In genomic region chr10:89115876-89116627, GRCh38 we compare ENCODE assay signal across 13 cellular contexts.
A peak's percentile ranks its signal among the peaks of the same experiment; 100 is the strongest.
DNase-seq lines count a peak whose midpoint lies in the region; ATAC-seq, FAIRE-seq and TF ChIP-seq lines count a peak whose summit lies in the region.
"Had no signal": no experiment of that assay in that cellular context is flagged by ENCODE, and none has a peak within 500 bp of the region (broad histone marks: within the 10 kb centered on the region; RNA-seq: fewer than 3 reads in every experiment).

No MANE protein-coding gene starts in this region.

- TF ChIP-seq POLR2A in IMR-90 (IDR thresholded peaks at IDR 0.05; ENCODE audit: low read depth, low read length) = no peak
- no peak for TF ChIP-seq POLR2A in K562 (conservative IDR thresholded peaks at IDR 0.05)

- BruUV-seq in IMR-90 (replicated peaks; lab: Mats Ljungman, UMichigan) (no TSS peak), K562 (replicated peaks; lab: Mats Ljungman, UMichigan) (no TSS peak)

- no peak overlapping the region; the same call in 1 of the 2 replicates for H4K5ac ChIP-seq in IMR-90 (ENCODE audit: low read depth, low read length)

- no peak for TF ChIP-seq EP300 in K562 (IDR thresholded peaks at IDR 0.05; ENCODE audit: low read length)

- no peaks in the 10 kb centered on the region for H3K9me3 Mint-ChIP-seq in activated CD8-positive, alpha-beta T cell treated with anti-CD3 and anti-CD28 coated beads, Interleukin-2, amount 10 ng/mL, durations not matched to agents 7 days and 5 days (ENCODE audit: insufficient read depth)

- no peak for FAIRE-seq in K562 (lab: Jason Lieb, UNC)
- FAIRE-seq: GM12878 had no signal

- no peaks in the 10 kb centered on the region for H3K79me2 ChIP-seq in K562 (ENCODE audit: control insufficient read depth, insufficient read depth, low read length)

- no peaks in the 10 kb centered on the region for H4K20me1 ChIP-seq in IMR-90 (ENCODE audit: insufficient read depth, low read length)
- H4K20me1 ChIP-seq in K562 (replicated peaks; ENCODE audit: control insufficient read depth, insufficient read depth, low read length) = no peaks in the 10 kb centered on the region

- no peaks in the 10 kb centered on the region for H3K4me1 Mint-ChIP-seq in activated CD8-positive, alpha-beta T cell treated with anti-CD3 and anti-CD28 coated beads, Interleukin-2, amount 10 ng/mL, durations not matched to agents 7 days and 5 days (ENCODE audit: low read depth)

- dilution Hi-C loops in IMR-90 (cut with HindIII; ENCODE audit: low sequenced_read_pairs, unreplicated experiment) = no loop called here

- H2BK20ac ChIP-seq in IMR-90 (ENCODE audit: low read depth, low read length) = peak overlapping the region; percentile 60; the same call in 1 of the 2 replicates

- peak overlapping the region; percentile 56; the same call in 1 of the 2 replicates for H2BK120ac ChIP-seq in IMR-90 (ENCODE audit: low read depth, low read length)

- peak; percentile 60 for ATAC-seq in IMR-90 (ENCODE audit: low read depth)
- ATAC-seq in K562 = no peak
- ATAC-seq in GM18861 (IDR thresholded peaks at IDR 0.05; ENCODE audit: unreplicated experiment) = no peak
- no peak for ATAC-seq in activated CD8-positive, alpha-beta T cell treated with anti-CD3 and anti-CD28 coated beads, Interleukin-2, amount 10 ng/mL, durations not matched to agents 7 days and 5 days
- ATAC-seq: GM12878 had no signal

- H3K14ac ChIP-seq in IMR-90 (replicated peaks; ENCODE audit: low read depth, low read length) = no peak overlapping the region

- no peak overlapping the region for H3K23ac ChIP-seq in IMR-90 (ENCODE audit: low read depth, low read length)

- H3K9me1 ChIP-seq in IMR-90 (ENCODE audit: insufficient read depth, low read length) = peaks cover 4% of the 10 kb centered on the region; the same call in 1 of the 2 replicates
- H3K9me1 ChIP-seq in K562 (ENCODE audit: control insufficient read depth, insufficient read depth, low read length) = no peaks in the 10 kb centered on the region

- H3K79me1 ChIP-seq in IMR-90 (ENCODE audit: low read depth in 1 of 2, low read length in 2 of 2) = no peaks in the 10 kb centered on the region

- H3K27ac ChIP-seq in IMR-90 (ENCODE audit: insufficient read depth, low read length) (no peak overlapping the region), K562 (ENCODE audit: extremely low read depth, low read depth, low read length) (no peak overlapping the region), WERI-Rb-1 (no peak overlapping the region)
- H3K27ac ChIP-seq: suprapubic skin had no signal

- H3K18ac ChIP-seq in IMR-90 (ENCODE audit: low read depth, low read length) = peak overlapping the region; percentile 91; the same call in 1 of the 2 replicates

- H3K27me3 Mint-ChIP-seq in activated CD8-positive, alpha-beta T cell treated with anti-CD3 and anti-CD28 coated beads, Interleukin-2, amount 10 ng/mL, durations not matched to agents 7 days and 5 days (ENCODE audit: low read depth) = peaks cover 23% of the 10 kb centered on the region

- H3K36me3 ChIP-seq in IMR-90 (ENCODE audit: control insufficient read depth, insufficient read depth, low read length) = no peaks in the 10 kb centered on the region
- H3K36me3 ChIP-seq in K562 (ENCODE audit: control insufficient read depth, insufficient read depth, low read length) = no peaks in the 10 kb centered on the region
- H3K36me3 ChIP-seq in kidney epithelial cell (ENCODE audit: control insufficient read depth, insufficient read depth, low read length) = no peaks in the 10 kb centered on the region
- no peaks in the 10 kb centered on the region for H3K36me3 ChIP-seq in WERI-Rb-1
- H3K36me3 ChIP-seq: suprapubic skin had no signal

- no peak for TF ChIP-seq RAD21 in IMR-90 (IDR thresholded peaks at IDR 0.05; ENCODE audit: low read length)
- no peak for TF ChIP-seq RAD21 in K562 (CRISPR knock-in tag; conservative IDR thresholded peaks at IDR 0.05 in 1 of 2, IDR thresholded peaks at IDR 0.05 in 1 of 2)

- peak overlapping the region; percentile 49; the same call in 1 of the 2 replicates for H3K4me2 ChIP-seq in IMR-90 (ENCODE audit: low read depth, low read length)
- H3K4me2 ChIP-seq in K562 (ENCODE audit: insufficient read depth, low read length) = no peak overlapping the region

- H3K4me3 ChIP-seq in IMR-90 (ENCODE audit: insufficient read depth, low read depth, low read length) = no peak overlapping the region
- H3K4me3 ChIP-seq in K562 = no peak overlapping the region
- no peak overlapping the region for H3K4me3 ChIP-seq in kidney epithelial cell (ENCODE audit: low read depth, low read length)
- H3K4me3 ChIP-seq in WERI-Rb-1 (ENCODE audit: low read depth, low read length) = no peak overlapping the region
- H3K4me3 ChIP-seq: GM12878, suprapubic skin had no signal

- DNase-seq in Ammon's horn (ENCODE audit: low spot score) (peak; percentile 14), IMR-90 (peak; percentile 58), K562 (ENCODE audit: extremely low read depth in 1 of 4, low spot score in 3 of 4) (no peak), kidney epithelial cell (ENCODE audit: low read depth) (peak; percentile 66), WERI-Rb-1 (no peak)
- DNase-seq in NK-92 treated with Interleukin-12 subunit alpha and Interleukin-12 subunit beta, amount 100 ng/mL, for 24 hours (lab: John Stamatoyannopoulos, UW) = no peak
- no peak for DNase-seq in activated CD8-positive, alpha-beta T cell treated with anti-CD3 and anti-CD28 coated beads, Interleukin-2, amount 10 ng/mL, durations not matched to agents 7 days and 5 days
- DNase-seq: activated CD8-positive, alpha-beta memory T cell treated with anti-CD3 and anti-CD28 coated beads, Interleukin-2, amount 50 U/mL, for 4 hours; stimulated activated CD4-positive, alpha-beta T cell treated with anti-CD3 and anti-CD28 coated beads, Interleukin-2, amount 100 ng/mL, for 24 hours; T-helper 9 cell had no signal

- CTCF ChIA-PET in IMR-90 (lab: Yijun Ruan, JAX) = no interaction called here
- CTCF ChIA-PET in K562 (lab: Yijun Ruan, JAX; ENCODE audit: low intra/inter-chr PET ratio) = no interaction called here
- CTCF ChIA-PET in activated CD8-positive, alpha-beta T cell treated with anti-CD3 and anti-CD28 coated beads, Interleukin-2, amount 10 ng/mL, durations not matched to agents 7 days and 5 days (lab: Charles Lee) = no interaction called here

- H2AK5ac ChIP-seq in IMR-90 (ENCODE audit: low read depth, low read length) = no peak overlapping the region

- in situ Hi-C loops in IMR-90 (cut with MboI; ENCODE audit: low sequenced_read_pairs) = no loop called here
- in situ Hi-C loops in K562 (cut with MboI) = no loop called here

- no peak overlapping the region for H2AFZ ChIP-seq in IMR-90 (replicated peaks; ENCODE audit: low read length, poor library complexity)
- H2AFZ ChIP-seq in K562 (ENCODE audit: low read depth, low read length) = no peak overlapping the region

- no peak overlapping the region for H3K27ac Mint-ChIP-seq in activated CD8-positive, alpha-beta T cell treated with anti-CD3 and anti-CD28 coated beads, Interleukin-2, amount 10 ng/mL, durations not matched to agents 7 days and 5 days

- H3K9me3 ChIP-seq in IMR-90 (ENCODE audit: control insufficient read depth, insufficient read depth, low read length) (no peaks in the 10 kb centered on the region), K562 (replicated peaks; ENCODE audit: control insufficient read depth, insufficient read depth, low read depth, low read length) (no peaks in the 10 kb centered on the region), WERI-Rb-1 (ENCODE audit: severe bottlenecking) (no peaks in the 10 kb centered on the region)
- H3K9me3 ChIP-seq: suprapubic skin had no signal

- peak overlapping the region in 1 of 2 experiments; percentile 8; a peak in 1 of 4 replicates for H4K8ac ChIP-seq in IMR-90 (ENCODE audit: low read depth in 2 of 2, low read length in 2 of 2)

- H3K4me1 ChIP-seq in IMR-90 (ENCODE audit: control insufficient read depth, insufficient read depth, low read length) (peaks cover 7% of the 10 kb centered on the region), K562 (replicated peaks in 1 of 2; ENCODE audit: control insufficient read depth in 2 of 2, insufficient read depth in 2 of 2, low read length in 2 of 2) (no peaks in the 10 kb centered on the region)

- POLR2A ChIA-PET in IMR-90 (lab: Charles Lee; ENCODE audit: unreplicated experiment) = no interaction called here
- POLR2A ChIA-PET in K562 (lab: Yijun Ruan, JAX) = no interaction called here
- POLR2A ChIA-PET in activated CD8-positive, alpha-beta T cell treated with anti-CD3 and anti-CD28 coated beads, Interleukin-2, amount 10 ng/mL, durations not matched to agents 7 days and 5 days (lab: Charles Lee) = no interaction called here

- H3K4ac ChIP-seq in IMR-90 (ENCODE audit: low read depth, low read length) = no peak overlapping the region

- no CpG with 5 or more reads among the region's 9 CpGs for WGBS in IMR-90 (ENCODE audit: extremely low coverage in 2 of 2, insufficient read length in 1 of 2), 2 experiments
- 3% methylated on average over 9 of the region's 9 CpGs for WGBS in K562 (ENCODE audit: insufficient coverage, low coverage, missing lambda C conversion rate)

- no peaks in the 10 kb centered on the region for H3K36me3 Mint-ChIP-seq in activated CD8-positive, alpha-beta T cell treated with anti-CD3 and anti-CD28 coated beads, Interleukin-2, amount 10 ng/mL, durations not matched to agents 7 days and 5 days (ENCODE audit: low read depth)

- H3K9ac ChIP-seq in IMR-90 (ENCODE audit: low read depth, low read length) (no peak overlapping the region), K562 (ENCODE audit: insufficient read depth in 1 of 2, low read depth in 2 of 2, low read length in 2 of 2) (no peak overlapping the region)

- H2AK9ac ChIP-seq in IMR-90 (replicated peaks; ENCODE audit: low read depth, low read length, poor library complexity) = no peak overlapping the region

- H3K27me3 ChIP-seq in IMR-90 (ENCODE audit: control insufficient read depth, insufficient read depth, low read length) = no peaks in the 10 kb centered on the region
- no peaks in the 10 kb centered on the region for H3K27me3 ChIP-seq in K562 (ENCODE audit: control insufficient read depth in 2 of 2, insufficient read depth in 2 of 2, low read length in 2 of 2)
- no peaks in the 10 kb centered on the region for H3K27me3 ChIP-seq in kidney epithelial cell (ENCODE audit: control insufficient read depth, insufficient read depth, low read length)
- H3K27me3 ChIP-seq in WERI-Rb-1 (ENCODE audit: insufficient read depth, low read depth, severe bottlenecking) = no peaks in the 10 kb centered on the region
- H3K27me3 ChIP-seq: suprapubic skin had no signal

- TF ChIP-seq CTCF in IMR-90 (conservative IDR thresholded peaks at IDR 0.05; ENCODE audit: low read depth, low read length) (no peak), K562 (IDR thresholded peaks at IDR 0.05 in 2 of 3, conservative IDR thresholded peaks at IDR 0.05 in 1 of 3; ENCODE audit: insufficient read depth in 2 of 3, low read depth in 1 of 3, low read length in 3 of 3) (no peak), kidney epithelial cell (IDR thresholded peaks at IDR 0.05; ENCODE audit: insufficient read depth, low read length, poor library complexity, severe bottlenecking) (no peak), WERI-Rb-1 (IDR thresholded peaks at IDR 0.05; ENCODE audit: low read depth, low read length) (no peak)

- H4K91ac ChIP-seq in IMR-90 (ENCODE audit: insufficient read depth, low read depth, low read length) = no peak overlapping the region

- H2BK5ac ChIP-seq in IMR-90 (ENCODE audit: low read depth, low read length, poor library complexity, severe bottlenecking) = peak overlapping the region; percentile 42

- H3K56ac ChIP-seq in IMR-90 (ENCODE audit: extremely low read depth, insufficient read depth, low read length) = no peak overlapping the region

- no peak overlapping the region for H3K4me3 Mint-ChIP-seq in activated CD8-positive, alpha-beta T cell treated with anti-CD3 and anti-CD28 coated beads, Interleukin-2, amount 10 ng/mL, durations not matched to agents 7 days and 5 days

- intact Hi-C loops in IMR-90 (cut with micrococcal nuclease) = loop anchor here (2.0 to 5.0 kb wide), 2 partner anchors 13 to 86 kb away; no protein-coding TSS in a partner anchor
- intact Hi-C loops in K562 (cut with micrococcal nuclease) = loop anchor here (10.0 kb wide), 1 partner anchor 81 kb away; no protein-coding TSS in a partner anchor

- peak overlapping the region; percentile 87; the same call in 2 of the 3 replicates for H2BK15ac ChIP-seq in IMR-90 (ENCODE audit: low read depth, low read length)

Comparison
In these comparisons a context has a peak if more than half of its experiments do, and no peak if none do; other contexts are left out.
1. DNase-seq: peak in Ammon's horn (single experiment), IMR-90 (single experiment) and kidney epithelial cell (single experiment); none in K562 (0 of 4), NK-92 treated with Interleukin-12 subunit alpha and Interleukin-12 subunit beta, amount 100 ng/mL, for 24 hours (single experiment), activated CD8-positive, alpha-beta T cell treated with anti-CD3 and anti-CD28 coated beads, Interleukin-2, amount 10 ng/mL, durations not matched to agents 7 days and 5 days (single experiment) and WERI-Rb-1 (single experiment).